ENCODE assay signal across 8 cellular contexts in the genomic region with DNA sequence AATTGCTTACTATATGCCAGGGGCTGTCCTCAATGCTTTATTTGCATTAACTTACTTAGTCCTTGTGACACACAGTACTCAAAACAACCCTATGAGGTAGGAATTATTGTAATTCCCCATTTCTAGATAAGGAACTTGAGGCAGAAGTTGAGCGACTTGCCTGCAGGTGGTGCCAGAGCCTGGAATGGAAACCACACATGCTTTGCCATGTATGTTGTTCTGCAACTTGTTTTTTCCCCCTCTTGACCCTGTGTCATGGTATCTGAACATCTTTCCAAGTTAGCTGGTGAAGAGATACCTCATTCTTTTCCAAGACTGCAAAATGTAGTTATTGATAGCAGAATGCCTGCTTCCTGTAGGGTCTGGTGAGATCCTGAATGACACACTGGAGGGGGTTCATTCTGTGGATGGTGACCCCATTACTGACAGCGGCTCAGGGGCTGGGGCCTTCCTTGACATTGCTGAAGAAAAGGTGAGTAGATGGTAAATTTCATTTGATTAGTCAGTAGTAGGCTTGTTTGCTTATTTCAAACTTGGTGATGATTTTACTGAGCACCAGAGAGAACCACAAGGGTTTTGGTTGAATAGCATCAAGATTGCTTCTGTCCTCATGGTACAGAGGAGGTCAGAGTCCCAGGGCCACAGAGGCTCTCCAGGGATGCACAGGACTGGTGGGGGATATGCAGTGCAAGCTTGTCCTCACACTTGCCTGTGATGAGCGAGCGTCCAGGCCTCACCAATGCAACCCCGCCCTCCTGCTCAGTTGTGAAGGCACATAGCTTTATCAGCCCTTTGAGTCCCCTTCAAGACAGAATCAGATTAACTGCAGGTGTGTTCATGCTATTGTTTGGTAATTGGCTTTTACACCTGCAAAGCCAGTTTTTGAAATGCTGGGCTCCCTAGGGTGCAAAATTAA. TPM values are rescaled to one million over a fixed set of nuclear protein-coding genes. Genes with fewer than 3 reads are reported as not detected.
DNase-seq lines count a peak whose midpoint lies in the region; ATAC-seq and TF ChIP-seq lines count a peak whose summit lies in the region.

No MANE protein-coding gene starts in this region.

- no peak overlapping the region for H3K4me3 ChIP-seq in neural cell (ENCODE audit: low read length)
- no peak overlapping the region for H3K4me3 ChIP-seq in uterus

- no peaks in the 10 kb centered on the region for H3K79me2 ChIP-seq in neural cell (replicated peaks; ENCODE audit: insufficient read depth, low read length)

- H3K4me2 ChIP-seq in neural cell (ENCODE audit: low read length): no peak overlapping the region

- H3K9ac ChIP-seq in neural cell (ENCODE audit: low read length): no peak overlapping the region

- H3K36me3 ChIP-seq in neural cell (ENCODE audit: insufficient read depth, low read length) (no peaks in the 10 kb centered on the region), uterus (no peaks in the 10 kb centered on the region)

- H3K9me2 ChIP-seq in neural cell (ENCODE audit: insufficient read depth, low read length): no peaks in the 10 kb centered on the region

- TF ChIP-seq CTCF in neural cell (IDR thresholded peaks at IDR 0.05; ENCODE audit: poor library complexity, severe bottlenecking) (peak; percentile 70), uterus (IDR thresholded peaks at IDR 0.05) (peak in 3 of 4 experiments; percentile 43 to 46 (median 43))

- H3F3A ChIP-seq in neural cell (ENCODE audit: insufficient read depth, low read length, poor library complexity, severe bottlenecking): no peaks in the 10 kb centered on the region

- H4K20me1 ChIP-seq in neural cell (ENCODE audit: insufficient read depth): no peaks in the 10 kb centered on the region

- ATAC-seq in HG03135 (IDR thresholded peaks at IDR 0.05; ENCODE audit: unreplicated experiment) (peak; percentile 53), HG02840 (IDR thresholded peaks at IDR 0.05; ENCODE audit: low FRiP score, unreplicated experiment) (no peak)

- peak; percentile 64 for TF ChIP-seq RAD21 in neural cell (conservative IDR thresholded peaks at IDR 0.05)

- peak; percentile 44 for DNase-seq in G401 (ENCODE audit: low spot score)
- DNase-seq in NCI-H82 (lab: John Stamatoyannopoulos, UW): peak; percentile 69
- peak; percentile 24 to 29 for DNase-seq in activated CD8-positive, alpha-beta memory T cell treated with anti-CD3 and anti-CD28 coated beads for 4 hours (ENCODE audit: low read depth in 2 of 2)
- DNase-seq in erythroblast (lab: John Stamatoyannopoulos, UW): peak; percentile 82 to 86
- no peak for DNase-seq in uterus

- TF ChIP-seq POLR2A in erythroblast (IDR thresholded peaks at IDR 0.05; ENCODE audit: low read length) (no peak), uterus (IDR thresholded peaks at IDR 0.05) (no peak)

- peaks cover 0 to 6% of the 10 kb centered on the region in 2 donors for H3K4me1 ChIP-seq in uterus

- no peaks in the 10 kb centered on the region for H3K9me3 ChIP-seq in neural cell (ENCODE audit: low read length)
- H3K9me3 ChIP-seq in uterus: no peaks in the 10 kb centered on the region

- H2AFZ ChIP-seq in neural cell (ENCODE audit: low read depth, low read length): no peak overlapping the region

- in situ Hi-C loops in G401 (cut with HindIII; ENCODE audit: low sequenced_read_pairs): no loop called here

- intact Hi-C loops in uterus (cut with DNase I; ENCODE audit: low total_unique reads): loop anchor here (5.0 kb wide), 1 partner anchor 143 kb away; no protein-coding TSS in a partner anchor

- no peak for TF ChIP-seq EP300 in neural cell (conservative IDR thresholded peaks at IDR 0.05; ENCODE audit: poor library complexity, severe bottlenecking)

- H3K27ac ChIP-seq in neural cell (ENCODE audit: low read length) (no peak overlapping the region), uterus (no peak overlapping the region)

- H3K27me3 ChIP-seq in neural cell (ENCODE audit: insufficient read depth, low read depth, low read length): no peaks in the 10 kb centered on the region
- no peaks in the 10 kb centered on the region for H3K27me3 ChIP-seq in uterus

TF ChIP-seq in neural cell, 6 proteins besides CTCF, POLR2A, EP300 and RAD21:
- no peak for TF ChIP-seq EZH2 (IDR thresholded peaks at IDR 0.05; ENCODE audit: borderline replicate concordance, insufficient read depth, low read length, poor library complexity, severe bottlenecking)
- TF ChIP-seq SMC3 (conservative IDR thresholded peaks at IDR 0.05; ENCODE audit: poor library complexity): peak; percentile 67
- no peak for TF ChIP-seq TAF1 (IDR thresholded peaks at IDR 0.05; ENCODE audit: low read depth)

RNA-seq across cellular contexts. Expression of gene COL15A1, which starts 57.0 kb away (rescaled TPM):
- not detected in 2 replicates for total RNA-seq in G401 (2014; rRNA removed; shearing (Covaris generic))
- polyA plus RNA-seq in neural cell: 2.8 and 3.4 TPM in 2 replicates
- 4.9 and 5.0 TPM in 2 replicates for polyA minus RNA-seq in neural cell
- 100 to 1,000 TPM in 1 of 4 donors, 10 to 100 TPM in 3; 20.3 to 160 (median 50.4) TPM for total RNA-seq in uterus

Comparison
In these comparisons a context has a peak if more than half of its experiments do, and no peak if none do; other contexts are left out.
1. DNase-seq: peak in G401 (single experiment), NCI-H82 (single experiment), activated CD8-positive, alpha-beta memory T cell treated with anti-CD3 and anti-CD28 coated beads for 4 hours (2 of 2) and erythroblast (2 of 2); none in uterus (0 of 2).
2. RNA of gene COL15A1, which starts 57.0 kb away (total RNA-seq): 20.3 to 160 TPM in uterus; not detected in G401; every median in the first group is over 10 times any median in the second.